In genomic region chr9:92965759-92966517, GRCh38 we compare ENCODE assay signal across 1 cellular context.
TF ChIP-seq lines count a peak whose summit lies in the region.

No MANE protein-coding gene starts in this region.

TF ChIP-seq in IMR-90, 13 proteins besides CTCF, POLR2A, EP300 and RAD21:
- TF ChIP-seq CHD1 (IDR thresholded peaks at IDR 0.05; ENCODE audit: low read depth, low read length) = no peak
- TF ChIP-seq, protein P1, sequence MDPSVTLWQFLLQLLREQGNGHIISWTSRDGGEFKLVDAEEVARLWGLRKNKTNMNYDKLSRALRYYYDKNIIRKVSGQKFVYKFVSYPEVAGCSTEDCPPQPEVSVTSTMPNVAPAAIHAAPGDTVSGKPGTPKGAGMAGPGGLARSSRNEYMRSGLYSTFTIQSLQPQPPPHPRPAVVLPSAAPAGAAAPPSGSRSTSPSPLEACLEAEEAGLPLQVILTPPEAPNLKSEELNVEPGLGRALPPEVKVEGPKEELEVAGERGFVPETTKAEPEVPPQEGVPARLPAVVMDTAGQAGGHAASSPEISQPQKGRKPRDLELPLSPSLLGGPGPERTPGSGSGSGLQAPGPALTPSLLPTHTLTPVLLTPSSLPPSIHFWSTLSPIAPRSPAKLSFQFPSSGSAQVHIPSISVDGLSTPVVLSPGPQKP (IDR thresholded peaks at IDR 0.05; ENCODE audit: borderline replicate concordance, low read depth, low read length) = no peak
- TF ChIP-seq NFE2L2 (IDR thresholded peaks at IDR 0.05; ENCODE audit: low read depth, low read length) = no peak
- no peak for TF ChIP-seq BHLHE40 (IDR thresholded peaks at IDR 0.05; ENCODE audit: low read depth, low read length)
- no peak for TF ChIP-seq MXI1 (IDR thresholded peaks at IDR 0.05; ENCODE audit: borderline replicate concordance, low read depth, low read length)
- TF ChIP-seq RFX5 (IDR thresholded peaks at IDR 0.05; ENCODE audit: low read depth, low read length) = no peak
- no peak for TF ChIP-seq RCOR1 (IDR thresholded peaks at IDR 0.05; ENCODE audit: insufficient replicate concordance, low read length)
- TF ChIP-seq, protein P2, sequence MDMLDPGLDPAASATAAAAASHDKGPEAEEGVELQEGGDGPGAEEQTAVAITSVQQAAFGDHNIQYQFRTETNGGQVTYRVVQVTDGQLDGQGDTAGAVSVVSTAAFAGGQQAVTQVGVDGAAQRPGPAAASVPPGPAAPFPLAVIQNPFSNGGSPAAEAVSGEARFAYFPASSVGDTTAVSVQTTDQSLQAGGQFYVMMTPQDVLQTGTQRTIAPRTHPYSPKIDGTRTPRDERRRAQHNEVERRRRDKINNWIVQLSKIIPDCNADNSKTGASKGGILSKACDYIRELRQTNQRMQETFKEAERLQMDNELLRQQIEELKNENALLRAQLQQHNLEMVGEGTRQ (IDR thresholded peaks at IDR 0.05; ENCODE audit: low read depth, low read length) = no peak
- no peak for TF ChIP-seq SMC3 (IDR thresholded peaks at IDR 0.05; ENCODE audit: low read depth, low read length)
- TF ChIP-seq MAZ (IDR thresholded peaks at IDR 0.05; ENCODE audit: borderline replicate concordance, low read depth, low read length) = no peak
